Comparison of ENCODE assay signal across 8 cellular contexts in genomic region chr5:173786296-173787187, GRCh38.
DNase-seq lines count a peak whose midpoint lies in the region; ATAC-seq lines count a peak whose summit lies in the region.

No MANE protein-coding gene starts in this region.

- H3K9me3 Mint-ChIP-seq in activated T-helper 17 cell treated with anti-CD3 and anti-CD28 coated beads, Interleukin-2, amount 50 U/mL, for 72 hours = no peaks in the 10 kb centered on the region

- H3K27me3 Mint-ChIP-seq in activated T-helper 17 cell treated with anti-CD3 and anti-CD28 coated beads, Interleukin-2, amount 50 U/mL, for 72 hours = no peaks in the 10 kb centered on the region

- H3K4me1 Mint-ChIP-seq in activated T-helper 17 cell treated with anti-CD3 and anti-CD28 coated beads, Interleukin-2, amount 50 U/mL, for 72 hours = peaks cover 17% of the 10 kb centered on the region

- DNase-seq in ELF-1 (ENCODE audit: low read depth, low spot score) = peak; percentile 86
- DNase-seq in A172 (ENCODE audit: low spot score) = no peak
- no peak for DNase-seq in middle frontal gyrus (ENCODE audit: extremely low spot score, low spot score)
- no peak for DNase-seq in activated CD4-positive, CD25-positive, alpha-beta regulatory T cell (lab: John Stamatoyannopoulos, UW)

- H3K4me3 Mint-ChIP-seq in activated T-helper 17 cell treated with anti-CD3 and anti-CD28 coated beads, Interleukin-2, amount 50 U/mL, for 72 hours = no peak overlapping the region

- no peaks in the 10 kb centered on the region for H3K36me3 Mint-ChIP-seq in activated T-helper 17 cell treated with anti-CD3 and anti-CD28 coated beads, Interleukin-2, amount 50 U/mL, for 72 hours (ENCODE audit: low read depth)

- ATAC-seq in GM19324 (IDR thresholded peaks at IDR 0.05; ENCODE audit: low FRiP score, unreplicated experiment) (peak; percentile 40), HG03108 (IDR thresholded peaks at IDR 0.05; ENCODE audit: unreplicated experiment) (peak; percentile 46), GM18519 (IDR thresholded peaks at IDR 0.05; ENCODE audit: low FRiP score, unreplicated experiment) (no peak)
- ATAC-seq in activated T-helper 17 cell treated with anti-CD3 and anti-CD28 coated beads, Interleukin-2, amount 50 U/mL, for 72 hours (replicated peaks) = no peak

- H3K27ac Mint-ChIP-seq in activated T-helper 17 cell treated with anti-CD3 and anti-CD28 coated beads, Interleukin-2, amount 50 U/mL, for 72 hours = peak overlapping the region; percentile 28

Comparison
In these comparisons a context has a peak if more than half of its experiments do, and no peak if none do; other contexts are left out.
1. ATAC-seq: peak in GM19324 (single experiment) and HG03108 (single experiment); none in activated T-helper 17 cell treated with anti-CD3 and anti-CD28 coated beads, Interleukin-2, amount 50 U/mL, for 72 hours (single experiment) and GM18519 (single experiment).